In the genomic region with DNA sequence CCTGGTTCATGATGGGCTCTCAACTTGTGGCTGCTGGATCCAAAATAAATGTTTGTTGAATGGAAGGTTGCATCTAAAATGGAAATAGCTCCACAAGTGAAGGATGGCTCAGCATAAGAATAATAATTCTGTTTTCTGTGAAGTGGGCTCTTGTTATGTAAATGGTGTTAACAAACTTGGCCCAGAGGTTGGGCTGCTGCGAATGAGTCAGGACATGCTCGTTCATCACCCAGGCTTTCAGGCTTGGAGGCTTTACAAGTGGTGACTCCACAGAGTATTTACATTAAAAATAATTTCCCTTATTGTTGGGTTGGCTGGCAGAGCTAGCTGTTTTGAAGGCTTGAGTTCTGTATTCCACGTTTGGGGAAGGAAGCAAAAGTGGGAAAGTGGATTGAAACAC, we compare ENCODE assay signal across 8 cellular contexts.
DNase-seq lines count a peak whose midpoint lies in the region; ATAC-seq and TF ChIP-seq lines count a peak whose summit lies in the region.

No MANE protein-coding gene starts in this region.

- TF ChIP-seq EP300 in stomach (IDR thresholded peaks at IDR 0.05): no peak

- peaks cover 17% of the 10 kb centered on the region for H3K27me3 Mint-ChIP-seq in activated CD8-positive, alpha-beta T cell treated with anti-CD3 and anti-CD28 coated beads, Interleukin-2, amount 10 ng/mL, durations not matched to agents 7 days and 5 days (ENCODE audit: low read depth)

- H3K9me3 Mint-ChIP-seq in activated CD8-positive, alpha-beta T cell treated with anti-CD3 and anti-CD28 coated beads, Interleukin-2, amount 10 ng/mL, durations not matched to agents 7 days and 5 days (ENCODE audit: insufficient read depth): no peaks in the 10 kb centered on the region

- H3K4me1 ChIP-seq in HAP-1 (peaks cover 29% of the 10 kb centered on the region), stomach (peaks cover 4 to 36% (median 20%) of the 10 kb centered on the region in 4 donors)

- H3K9me3 ChIP-seq in HAP-1: no peaks in the 10 kb centered on the region
- H3K9me3 ChIP-seq in stomach: no peaks in the 10 kb centered on the region

- in situ Hi-C loops in HAP-1 (cut with MboI; ENCODE audit: low sequenced_read_pairs): no loop called here

- H3K27me3 ChIP-seq in HAP-1 (ENCODE audit: low read depth) (no peaks in the 10 kb centered on the region), stomach (no peaks in the 10 kb centered on the region)

- 18 to 37% (median 27%) methylated on average over 3 of the region's 3 CpGs for WGBS in stomach, 5 donors

- POLR2A ChIA-PET in activated CD8-positive, alpha-beta T cell treated with anti-CD3 and anti-CD28 coated beads, Interleukin-2, amount 10 ng/mL, durations not matched to agents 7 days and 5 days (lab: Charles Lee): no interaction called here

- no peak overlapping the region for H3K4me3 ChIP-seq in HAP-1
- no peak overlapping the region for H3K4me3 ChIP-seq in stomach

- peak; percentile 85 to 94 for DNase-seq in HAP-1 (ENCODE audit: low spot score in 2 of 2)
- peak; percentile 90 for DNase-seq in amniotic epithelial cell (ENCODE audit: low read depth)
- peak; percentile 39 for DNase-seq in glomerular visceral epithelial cell (ENCODE audit: extremely low spot score)
- DNase-seq in stomach: no peak
- DNase-seq in activated CD8-positive, alpha-beta T cell treated with anti-CD3 and anti-CD28 coated beads, Interleukin-2, amount 10 ng/mL, durations not matched to agents 7 days and 5 days: no peak
- DNase-seq in NCI-H774 (lab: John Stamatoyannopoulos, UW): no peak
- no peak for DNase-seq in stimulated activated CD4-positive, alpha-beta T cell treated with anti-CD3 and anti-CD28 coated beads, Interleukin-12 subunit alpha, Interleukin-12 subunit beta, amount 100 ng/mL, for 4 hours

- H3K36me3 ChIP-seq in HAP-1 (replicated peaks) (no peaks in the 10 kb centered on the region), stomach (peaks cover 0 to 3% (median 0%) of the 10 kb centered on the region in 4 donors)

- CTCF ChIA-PET in activated CD8-positive, alpha-beta T cell treated with anti-CD3 and anti-CD28 coated beads, Interleukin-2, amount 10 ng/mL, durations not matched to agents 7 days and 5 days (lab: Charles Lee): no interaction called here

- H3K4me1 Mint-ChIP-seq in activated CD8-positive, alpha-beta T cell treated with anti-CD3 and anti-CD28 coated beads, Interleukin-2, amount 10 ng/mL, durations not matched to agents 7 days and 5 days (ENCODE audit: low read depth): no peaks in the 10 kb centered on the region

- ATAC-seq in activated CD8-positive, alpha-beta T cell treated with anti-CD3 and anti-CD28 coated beads, Interleukin-2, amount 10 ng/mL, durations not matched to agents 7 days and 5 days: no peak
- ATAC-seq in GM21737 (IDR thresholded peaks at IDR 0.05; ENCODE audit: unreplicated experiment): no peak

- no peak overlapping the region for H3K4me3 Mint-ChIP-seq in activated CD8-positive, alpha-beta T cell treated with anti-CD3 and anti-CD28 coated beads, Interleukin-2, amount 10 ng/mL, durations not matched to agents 7 days and 5 days

- no peaks in the 10 kb centered on the region for H3K36me3 Mint-ChIP-seq in activated CD8-positive, alpha-beta T cell treated with anti-CD3 and anti-CD28 coated beads, Interleukin-2, amount 10 ng/mL, durations not matched to agents 7 days and 5 days (ENCODE audit: low read depth)

- no peak overlapping the region for H3K27ac Mint-ChIP-seq in activated CD8-positive, alpha-beta T cell treated with anti-CD3 and anti-CD28 coated beads, Interleukin-2, amount 10 ng/mL, durations not matched to agents 7 days and 5 days

- H3K27ac ChIP-seq in stomach: peak overlapping the region in 3 of 5 donors; percentile 36 to 76 (median 61)

- intact Hi-C loops in stomach (cut with DNase I; ENCODE audit: low total_unique reads): no loop called here

- TF ChIP-seq POLR2A in stomach (IDR thresholded peaks at IDR 0.05): no peak

- no peak for TF ChIP-seq CTCF in stomach (IDR thresholded peaks at IDR 0.05)

Comparison
In these comparisons a context has a peak if more than half of its experiments do, and no peak if none do; other contexts are left out.
1. DNase-seq: peak in HAP-1 (2 of 2), amniotic epithelial cell (single experiment) and glomerular visceral epithelial cell (single experiment); none in stomach (single experiment), activated CD8-positive, alpha-beta T cell treated with anti-CD3 and anti-CD28 coated beads, Interleukin-2, amount 10 ng/mL, durations not matched to agents 7 days and 5 days (single experiment), NCI-H774 (single experiment) and stimulated activated CD4-positive, alpha-beta T cell treated with anti-CD3 and anti-CD28 coated beads, Interleukin-12 subunit alpha, Interleukin-12 subunit beta, amount 100 ng/mL, for 4 hours (single experiment).